ENCODE assay signal across 10 cellular contexts in genomic region chr9:94912700-94913249, GRCh38.
DNase-seq lines count a peak whose midpoint lies in the region; ATAC-seq and TF ChIP-seq lines count a peak whose summit lies in the region.
"Had no signal": no experiment of that assay in that cellular context is flagged by ENCODE, and none has a peak within 500 bp of the region (broad histone marks: within the 10 kb centered on the region; RNA-seq: fewer than 3 reads in every experiment).

No MANE protein-coding gene starts in this region.

- H3K36me3 ChIP-seq in brain microvascular endothelial cell (replicated peaks) (no peaks in the 10 kb centered on the region), testis (ENCODE audit: low read depth, missing control alignments) (no peaks in the 10 kb centered on the region)
- H3K36me3 ChIP-seq: gastrocnemius medialis had no signal

- peak; percentile 98 for DNase-seq in A172 (ENCODE audit: low spot score)
- DNase-seq in HT-29 (ENCODE audit: low spot score), result peak; percentile 77
- DNase-seq in brain microvascular endothelial cell, result peak; percentile 75
- peak; percentile 96 for DNase-seq in kidney tubule cell (ENCODE audit: low spot score)
- no peak for DNase-seq in occipital lobe (lab: John Stamatoyannopoulos, UW)
- DNase-seq in testis, result no peak
- DNase-seq in NCI-H2081 (lab: John Stamatoyannopoulos, UW), result no peak
- DNase-seq: activated gamma-delta T cell, gastrocnemius medialis had no signal

- no peak for TF ChIP-seq POLR2A in testis (IDR thresholded peaks at IDR 0.05)

- TF ChIP-seq CTCF in brain microvascular endothelial cell (IDR thresholded peaks at IDR 0.05; ENCODE audit: low read depth, low read length, missing control alignments), result no peak
- no peak for TF ChIP-seq CTCF in testis (IDR thresholded peaks at IDR 0.05)

- no peaks in the 10 kb centered on the region for H3K9me3 ChIP-seq in testis
- H3K9me3 ChIP-seq: gastrocnemius medialis had no signal

- WGBS in testis, 2 donors, result 79 to 84% methylated on average over 8 of the region's 8 CpGs

- peaks cover 6% of the 10 kb centered on the region for H3K4me1 ChIP-seq in testis

- H3K27me3 ChIP-seq in brain microvascular endothelial cell (replicated peaks), result no peaks in the 10 kb centered on the region
- no peaks in the 10 kb centered on the region for H3K27me3 ChIP-seq in testis
- H3K27me3 ChIP-seq: gastrocnemius medialis had no signal

- H3K4me3 ChIP-seq in brain microvascular endothelial cell (ENCODE audit: low read depth, low read length) (no peak overlapping the region), testis (no peak overlapping the region)
- H3K4me3 ChIP-seq: gastrocnemius medialis had no signal

- in situ Hi-C loops in brain microvascular endothelial cell (cut with HindIII; ENCODE audit: low pct_ligation_motif_present, low sequenced_read_pairs), result no loop called here

- intact Hi-C loops in testis (cut with DNase I; ENCODE audit: low total_unique reads), result no loop called here

- no peak for ATAC-seq in HG03565 (IDR thresholded peaks at IDR 0.05; ENCODE audit: unreplicated experiment)
- ATAC-seq: gastrocnemius medialis had no signal

- H3K27ac ChIP-seq in brain microvascular endothelial cell, result peak overlapping the region; percentile 48
- H3K27ac ChIP-seq in testis, result no peak overlapping the region

Comparison
In these comparisons a context has a peak if more than half of its experiments do, and no peak if none do; other contexts are left out.
1. DNase-seq: peak in A172 (single experiment), HT-29 (single experiment), brain microvascular endothelial cell (single experiment) and kidney tubule cell (single experiment); none in occipital lobe (single experiment), testis (single experiment) and NCI-H2081 (0 of 2).